25 cellular contexts compared by ENCODE assay signal in genomic region chr22:26685601-26686000, GRCh38. TPM values are rescaled to one million over a fixed set of nuclear protein-coding genes. Genes with fewer than 3 reads are reported as not detected.
"Had no signal": no experiment of that assay in that cellular context is flagged by ENCODE, and none has a peak within 500 bp of the region (broad histone marks: within the 10 kb centered on the region; RNA-seq: fewer than 3 reads in every experiment).

No MANE protein-coding gene starts in this region.

- H3K27me3 ChIP-seq: MG63 had no signal

- H3K9ac ChIP-seq: SK-N-SH had no signal

- ATAC-seq: HepG2 had no signal

- FAIRE-seq: HepG2, RCC 7860 had no signal

- H3K4me2 ChIP-seq: SK-N-SH had no signal

- H3K9me3 ChIP-seq: MG63, SK-N-SH had no signal

- DNase-seq: IMR-90, Karpas-422, KG1, MG63, NCI-H1092, NCI-H1105 treated with DMSO at 0.1 percent for 48 hours, NCI-H1417 treated with DMSO at 0.1 percent for 48 hours, NCI-H146, NCI-H1694 treated with DMSO at 0.1 percent for 48 hours, NCI-H1930, NCI-H2081, NCI-H2107, NCI-H226, NCI-H446, NCI-H510A, NCI-H524 treated with DMSO at 0.1 percent for 48 hours, NCI-H69, NCI-H774, Right ventricle myocardium superior, RPMI8226, SIG-M5, SK-N-SH, SW 1271 had no signal

- H3K4me3 ChIP-seq: MG63 had no signal

RNA-seq across cellular contexts. Expression of gene MIAT, which starts 28.2 kb away (rescaled TPM):
- polyA plus RNA-seq: HepG2 had no signal
